In the genomic region with DNA sequence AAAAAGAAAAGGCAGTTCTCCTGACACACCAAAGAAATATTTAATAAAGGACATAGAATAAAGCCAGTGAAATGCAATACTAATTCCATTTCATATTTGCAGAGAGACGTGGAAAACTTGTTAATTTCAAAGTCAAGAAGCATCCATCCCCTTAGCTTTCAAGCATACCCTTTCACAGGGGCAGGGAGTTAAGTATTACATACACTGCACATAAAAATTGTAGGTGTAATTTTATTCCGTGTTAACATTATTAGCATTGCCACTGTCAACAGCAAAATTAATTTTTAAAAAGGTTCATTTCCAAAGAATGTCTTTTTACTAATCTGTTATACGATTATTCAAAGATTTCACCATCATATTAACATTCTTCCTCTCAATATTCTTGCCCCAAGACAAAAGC, we compare ENCODE assay signal across 9 cellular contexts.
DNase-seq lines count a peak whose midpoint lies in the region; ATAC-seq and TF ChIP-seq lines count a peak whose summit lies in the region.
"Had no signal": no experiment of that assay in that cellular context is flagged by ENCODE, and none has a peak within 500 bp of the region (broad histone marks: within the 10 kb centered on the region; RNA-seq: fewer than 3 reads in every experiment).

No MANE protein-coding gene starts in this region.

- H3K36me3 ChIP-seq in HUES48 (ENCODE audit: control insufficient read depth, insufficient read depth, low read length) = no peaks in the 10 kb centered on the region
- H3K36me3 ChIP-seq in brain microvascular endothelial cell (replicated peaks) = no peaks in the 10 kb centered on the region
- no peaks in the 10 kb centered on the region for H3K36me3 ChIP-seq in iPS-20b (ENCODE audit: insufficient read depth, low read depth, low read length)

- no peak for DNase-seq in brain microvascular endothelial cell
- no peak for DNase-seq in occipital lobe (lab: John Stamatoyannopoulos, UW)
- DNase-seq in GDM1 (lab: John Stamatoyannopoulos, UW) = no peak
- DNase-seq in AG08395 (ENCODE audit: low spot score) = no peak
- DNase-seq: amniotic stem cell had no signal

- in situ Hi-C loops in brain microvascular endothelial cell (cut with HindIII; ENCODE audit: low pct_ligation_motif_present, low sequenced_read_pairs) = no loop called here

- H3K27me3 ChIP-seq in HUES48 (ENCODE audit: control insufficient read depth, insufficient read depth, low read length) (peaks cover 69% of the 10 kb centered on the region), brain microvascular endothelial cell (replicated peaks) (no peaks in the 10 kb centered on the region), iPS-20b (ENCODE audit: insufficient read depth, low read length) (peaks cover 71% of the 10 kb centered on the region)

- H3K27ac ChIP-seq in HUES48 (ENCODE audit: low read depth, low read length) = no peak overlapping the region
- peak overlapping the region; percentile 74 for H3K27ac ChIP-seq in brain microvascular endothelial cell
- no peak overlapping the region for H3K27ac ChIP-seq in iPS-20b (ENCODE audit: low read length)
- H3K27ac ChIP-seq in skin epidermis = peak overlapping the region in 8 of 21 experiments; percentile 2 to 81 (median 34)

- H3K4me3 ChIP-seq in HUES48 (ENCODE audit: low read depth, low read length) = peak overlapping the region; percentile 64
- peak overlapping the region; percentile 76 for H3K4me3 ChIP-seq in brain microvascular endothelial cell (ENCODE audit: low read depth, low read length)
- peak overlapping the region; percentile 76 for H3K4me3 ChIP-seq in iPS-20b (ENCODE audit: low read length)
- peak overlapping the region in 4 of 7 experiments; percentile 14 to 37 (median 28) for H3K4me3 ChIP-seq in skin epidermis

- H3K4me1 ChIP-seq in HUES48 (ENCODE audit: control insufficient read depth, insufficient read depth, low read length) (peaks cover 19% of the 10 kb centered on the region), iPS-20b (ENCODE audit: insufficient read depth, low read length) (peaks cover 19% of the 10 kb centered on the region; the same call in 1 of the 2 replicates)

- no peaks in the 10 kb centered on the region for H3K9me3 ChIP-seq in HUES48 (ENCODE audit: control insufficient read depth, insufficient read depth, low read length)
- H3K9me3 ChIP-seq in iPS-20b (ENCODE audit: insufficient read depth, low read depth, low read length) = no peaks in the 10 kb centered on the region

- ATAC-seq in HG03378 (IDR thresholded peaks at IDR 0.05; ENCODE audit: unreplicated experiment) = no peak

- TF ChIP-seq CTCF in brain microvascular endothelial cell (IDR thresholded peaks at IDR 0.05; ENCODE audit: low read depth, low read length, missing control alignments) = no peak

- no peak overlapping the region for H3K9ac ChIP-seq in HUES48 (ENCODE audit: low read depth, low read length)
- H3K9ac ChIP-seq in iPS-20b (ENCODE audit: low read depth, low read length) = no peak overlapping the region
